In the genomic region with DNA sequence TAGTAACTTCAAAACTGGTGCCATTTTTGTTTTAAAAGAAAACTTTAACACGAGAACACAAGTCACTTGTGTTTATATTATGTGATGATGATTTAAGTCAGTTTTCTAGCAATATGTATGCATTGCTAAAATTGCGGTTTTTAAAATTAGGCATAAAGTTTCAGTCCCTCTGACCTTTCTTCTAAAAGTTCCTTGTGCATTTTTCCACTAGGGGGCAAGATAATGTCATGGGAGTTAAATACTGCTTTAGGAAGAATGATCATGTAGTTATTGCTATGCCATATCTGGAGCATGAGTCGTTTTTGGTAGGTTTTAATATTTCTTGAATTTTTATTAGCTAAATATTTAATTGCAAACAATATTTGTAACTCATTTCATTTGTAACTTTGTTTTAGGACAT, we compare ENCODE assay signal across 1 cellular context.
TF ChIP-seq lines count a peak whose summit lies in the region.

No MANE protein-coding gene starts in this region.

TF ChIP-seq in H1, 55 proteins besides CTCF, POLR2A, EP300 and RAD21:
- TF ChIP-seq FOSL1 (IDR thresholded peaks at IDR 0.05; ENCODE audit: insufficient read depth, low read depth, low read length): no peak
- TF ChIP-seq CEBPB (IDR thresholded peaks at IDR 0.05; ENCODE audit: low read depth, low read length): no peak
- TF ChIP-seq RXRA (IDR thresholded peaks at IDR 0.05; ENCODE audit: insufficient read depth, low read depth, low read length): no peak
- TF ChIP-seq POU5F1 (IDR thresholded peaks at IDR 0.05; ENCODE audit: low read depth, low read length): no peak
- no peak for TF ChIP-seq GTF2F1 (IDR thresholded peaks at IDR 0.05; ENCODE audit: borderline replicate concordance, low read depth, low read length)
- TF ChIP-seq CBX5 (IDR thresholded peaks at IDR 0.05; ENCODE audit: low read depth, low read length): no peak
- TF ChIP-seq ZNF274 (IDR thresholded peaks at IDR 0.05; ENCODE audit: borderline replicate concordance, extremely low read depth, low read length): no peak
- TF ChIP-seq CTBP2 (IDR thresholded peaks at IDR 0.05; ENCODE audit: borderline replicate concordance, insufficient read depth, insufficient read length, low read length): no peak
- no peak for TF ChIP-seq BACH1 (IDR thresholded peaks at IDR 0.05; ENCODE audit: low read length)
- TF ChIP-seq, protein P1, sequence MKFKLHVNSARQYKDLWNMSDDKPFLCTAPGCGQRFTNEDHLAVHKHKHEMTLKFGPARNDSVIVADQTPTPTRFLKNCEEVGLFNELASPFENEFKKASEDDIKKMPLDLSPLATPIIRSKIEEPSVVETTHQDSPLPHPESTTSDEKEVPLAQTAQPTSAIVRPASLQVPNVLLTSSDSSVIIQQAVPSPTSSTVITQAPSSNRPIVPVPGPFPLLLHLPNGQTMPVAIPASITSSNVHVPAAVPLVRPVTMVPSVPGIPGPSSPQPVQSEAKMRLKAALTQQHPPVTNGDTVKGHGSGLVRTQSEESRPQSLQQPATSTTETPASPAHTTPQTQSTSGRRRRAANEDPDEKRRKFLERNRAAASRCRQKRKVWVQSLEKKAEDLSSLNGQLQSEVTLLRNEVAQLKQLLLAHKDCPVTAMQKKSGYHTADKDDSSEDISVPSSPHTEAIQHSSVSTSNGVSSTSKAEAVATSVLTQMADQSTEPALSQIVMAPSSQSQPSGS (IDR thresholded peaks at IDR 0.05; ENCODE audit: low read length): no peak
- TF ChIP-seq, protein P2, sequence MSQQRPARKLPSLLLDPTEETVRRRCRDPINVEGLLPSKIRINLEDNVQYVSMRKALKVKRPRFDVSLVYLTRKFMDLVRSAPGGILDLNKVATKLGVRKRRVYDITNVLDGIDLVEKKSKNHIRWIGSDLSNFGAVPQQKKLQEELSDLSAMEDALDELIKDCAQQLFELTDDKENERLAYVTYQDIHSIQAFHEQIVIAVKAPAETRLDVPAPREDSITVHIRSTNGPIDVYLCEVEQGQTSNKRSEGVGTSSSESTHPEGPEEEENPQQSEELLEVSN (IDR thresholded peaks at IDR 0.05): no peak
- TF ChIP-seq SP2 (IDR thresholded peaks at IDR 0.05; ENCODE audit: low read length): no peak
- TF ChIP-seq PHF8 (conservative IDR thresholded peaks at IDR 0.05; ENCODE audit: low read depth, low read length): no peak
- TF ChIP-seq EZH2 (IDR thresholded peaks at IDR 0.05; ENCODE audit: low read depth, low read length, severe bottlenecking): no peak
- no peak for TF ChIP-seq CHD1 (IDR thresholded peaks at IDR 0.05; ENCODE audit: low read depth, low read length)
- TF ChIP-seq SP4 (IDR thresholded peaks at IDR 0.05; ENCODE audit: low read length): no peak
- TF ChIP-seq CHD2 (IDR thresholded peaks at IDR 0.05; ENCODE audit: low read length): no peak
